In genomic region chr2:86221066-86221684, GRCh38 we compare ENCODE assay signal across 8 cellular contexts. TPM values are rescaled to one million over a fixed set of nuclear protein-coding genes. Genes with fewer than 3 reads are reported as not detected.
DNase-seq lines count a peak whose midpoint lies in the region; ATAC-seq and TF ChIP-seq lines count a peak whose summit lies in the region.

No MANE protein-coding gene starts in this region.

- no peaks in the 10 kb centered on the region for H4K20me1 ChIP-seq in OCI-LY1 (ENCODE audit: insufficient read depth, low read length)

- intact Hi-C loops in psoas muscle (cut with DNase I): loop anchor here in 1 of 2 donors (1.0 to 10.0 kb wide), 3 partner anchors 76 to 394 kb away; no protein-coding TSS in a partner anchor

- H3K4me2 ChIP-seq in OCI-LY1 (ENCODE audit: low read length): no peak overlapping the region

- H3K36me3 Mint-ChIP-seq in activated T-cell treated with anti-CD3 and anti-CD28 coated beads, Interleukin-2, amount 50 U/mL, for 4 hours (ENCODE audit: insufficient read depth): no peaks in the 10 kb centered on the region

- DNase-seq in COLO668 (lab: John Stamatoyannopoulos, UW; ENCODE audit: unreplicated experiment): peak; percentile 57
- no peak for DNase-seq in HFF-Myc (ENCODE audit: extremely low read depth, low read depth)
- peak; percentile 18 for DNase-seq in activated T-cell treated with anti-CD3 and anti-CD28 coated beads, Interleukin-2, amount 50 U/mL, for 4 hours
- DNase-seq in fibroblast of the conjunctiva (ENCODE audit: low read depth): peak; percentile 55
- DNase-seq in psoas muscle: peak in 1 of 2 donors; percentile 42

- 49 to 62% (median 60%) methylated on average over 5 of the region's 5 CpGs for WGBS in psoas muscle, 3 donors

- peaks cover 9% of the 10 kb centered on the region for H3K4me1 ChIP-seq in OCI-LY1 (ENCODE audit: insufficient read depth, low read length, severe bottlenecking)
- H3K4me1 ChIP-seq in psoas muscle: peaks cover 43% of the 10 kb centered on the region

- H3K27me3 Mint-ChIP-seq in activated T-cell treated with anti-CD3 and anti-CD28 coated beads, Interleukin-2, amount 50 U/mL, for 4 hours (ENCODE audit: low read depth): no peaks in the 10 kb centered on the region

- no peak overlapping the region for H3K9ac ChIP-seq in OCI-LY1 (ENCODE audit: low read length)

- H3K9me3 ChIP-seq in OCI-LY1 (ENCODE audit: low read length) (no peaks in the 10 kb centered on the region), psoas muscle (no peaks in the 10 kb centered on the region)

- H3F3A ChIP-seq in OCI-LY1 (ENCODE audit: insufficient read depth, low read length): no peaks in the 10 kb centered on the region

- no peak overlapping the region for H2AFZ ChIP-seq in OCI-LY1 (ENCODE audit: low read length)

- H3K9me2 ChIP-seq in OCI-LY1 (ENCODE audit: low read depth, low read length): no peaks in the 10 kb centered on the region

- H3K4me3 ChIP-seq in HFF-Myc (replicated peaks; ENCODE audit: low read depth, low read length) (no peak overlapping the region), OCI-LY1 (ENCODE audit: low read depth, low read length, poor library complexity, severe bottlenecking) (no peak overlapping the region), psoas muscle (no peak overlapping the region)

- peaks cover 19% of the 10 kb centered on the region for H3K4me1 Mint-ChIP-seq in activated T-cell treated with anti-CD3 and anti-CD28 coated beads, Interleukin-2, amount 50 U/mL, for 4 hours (ENCODE audit: low read depth)

- no peak overlapping the region for H3K4me3 Mint-ChIP-seq in activated T-cell treated with anti-CD3 and anti-CD28 coated beads, Interleukin-2, amount 50 U/mL, for 4 hours

- H3K9me3 Mint-ChIP-seq in activated T-cell treated with anti-CD3 and anti-CD28 coated beads, Interleukin-2, amount 50 U/mL, for 4 hours: no peaks in the 10 kb centered on the region

- no peaks in the 10 kb centered on the region for H3K27me3 ChIP-seq in OCI-LY1 (ENCODE audit: insufficient read depth, low read length)
- no peaks in the 10 kb centered on the region for H3K27me3 ChIP-seq in psoas muscle (ENCODE audit: insufficient read depth in 3 of 3, low read length in 2 of 3)

- ATAC-seq in activated T-cell treated with anti-CD3 and anti-CD28 coated beads, Interleukin-2, amount 50 U/mL, for 4 hours: peak in 1 of 2 donors; percentile 56
- ATAC-seq in psoas muscle (peak; percentile 31 to 59 (median 44)), GM18511 (IDR thresholded peaks at IDR 0.05; ENCODE audit: unreplicated experiment) (no peak), GM19395 (IDR thresholded peaks at IDR 0.05; ENCODE audit: unreplicated experiment) (no peak)

- TF ChIP-seq CTCF in HFF-Myc (IDR thresholded peaks at IDR 0.05; ENCODE audit: low read depth, low read length, missing control alignments): peak; percentile 79
- peak; percentile 96 for TF ChIP-seq CTCF in OCI-LY1 (IDR thresholded peaks at IDR 0.05; ENCODE audit: low read length)
- TF ChIP-seq CTCF in psoas muscle (IDR thresholded peaks at IDR 0.05): peak; percentile 93

- no peak overlapping the region for H3K27ac ChIP-seq in OCI-LY1 (ENCODE audit: low read depth, low read length, poor library complexity, severe bottlenecking)
- no peak overlapping the region for H3K27ac ChIP-seq in psoas muscle

- H3K36me3 ChIP-seq in OCI-LY1 (ENCODE audit: insufficient read depth, low read length) (no peaks in the 10 kb centered on the region), psoas muscle (ENCODE audit: insufficient read depth in 1 of 2, low read depth in 1 of 2) (peaks cover 0 to 7% of the 10 kb centered on the region in 2 donors)

- H3K79me2 ChIP-seq in OCI-LY1 (ENCODE audit: insufficient read depth, low read length): no peaks in the 10 kb centered on the region

RNA-seq across cellular contexts. Expression of gene MRPL35, which starts 21.9 kb away (rescaled TPM):
- 10 to 100 TPM; 68.3 to 84.8 (median 71.1) TPM for total RNA-seq in activated T-cell treated with anti-CD3 and anti-CD28 coated beads, Interleukin-2, amount 50 U/mL, for 4 hours
- total RNA-seq in psoas muscle: 10 to 100 TPM; 39.7 to 67.4 (median 47.9) TPM
- polyA plus RNA-seq in psoas muscle: 10 to 100 TPM; 46.3 to 94.7 (median 65.8) TPM

RNA-seq across cellular contexts. Expression of gene IMMT, which starts 25.9 kb away (rescaled TPM):
- 100 to 1,000 TPM; 135 to 166 (median 143) TPM for total RNA-seq in activated T-cell treated with anti-CD3 and anti-CD28 coated beads, Interleukin-2, amount 50 U/mL, for 4 hours
- total RNA-seq in psoas muscle: 100 to 1,000 TPM; 141 to 272 (median 167) TPM
- 100 to 1,000 TPM; 132 to 185 (median 148) TPM for polyA plus RNA-seq in psoas muscle

Comparison
In these comparisons a context has a peak if more than half of its experiments do, and no peak if none do; other contexts are left out.
1. ATAC-seq: peak in psoas muscle (4 of 4); none in GM18511 (single experiment) and GM19395 (single experiment).
2. Peak in every context shown above with its lines, with median percentiles within 50 percentile points of each other: CTCF ChIP-seq.